ENCODE assay signal across 1 cellular context in the genomic region with DNA sequence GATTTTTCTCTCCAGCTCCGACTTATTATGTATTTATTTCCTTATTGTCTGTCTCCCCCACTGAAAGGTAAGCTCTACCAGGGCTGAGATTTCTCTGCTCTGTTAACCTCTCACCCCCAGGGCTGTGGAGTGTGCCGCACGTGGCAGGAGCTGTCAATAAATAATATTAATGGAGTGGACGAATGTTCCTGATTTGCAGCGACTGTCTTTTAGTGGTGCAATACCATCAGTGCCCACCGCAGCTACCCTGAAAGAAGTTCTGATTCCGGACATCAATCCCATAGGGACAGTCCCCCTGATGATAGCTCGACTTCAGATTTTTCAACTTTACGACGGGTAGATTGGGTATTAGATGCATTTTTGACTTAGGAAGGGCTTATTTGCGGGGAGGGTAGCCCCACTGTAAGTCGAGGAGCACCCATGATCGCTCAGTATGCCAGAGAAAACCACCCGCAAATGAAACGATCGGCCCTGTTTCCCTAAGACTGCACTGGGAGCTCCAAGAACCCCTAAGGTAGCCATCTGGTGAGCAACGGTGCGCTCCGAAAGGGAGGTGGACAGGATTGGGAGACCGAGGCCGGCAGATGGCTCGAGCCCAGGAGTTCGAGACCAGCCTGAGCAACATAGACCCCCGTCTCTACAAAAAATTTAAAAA.
TF ChIP-seq lines count a peak whose summit lies in the region.

No MANE protein-coding gene starts in this region.

TF ChIP-seq in WTC11, 78 proteins besides CTCF, POLR2A, EP300 and RAD21 (continued from another document):
- TF ChIP-seq, protein P1, sequence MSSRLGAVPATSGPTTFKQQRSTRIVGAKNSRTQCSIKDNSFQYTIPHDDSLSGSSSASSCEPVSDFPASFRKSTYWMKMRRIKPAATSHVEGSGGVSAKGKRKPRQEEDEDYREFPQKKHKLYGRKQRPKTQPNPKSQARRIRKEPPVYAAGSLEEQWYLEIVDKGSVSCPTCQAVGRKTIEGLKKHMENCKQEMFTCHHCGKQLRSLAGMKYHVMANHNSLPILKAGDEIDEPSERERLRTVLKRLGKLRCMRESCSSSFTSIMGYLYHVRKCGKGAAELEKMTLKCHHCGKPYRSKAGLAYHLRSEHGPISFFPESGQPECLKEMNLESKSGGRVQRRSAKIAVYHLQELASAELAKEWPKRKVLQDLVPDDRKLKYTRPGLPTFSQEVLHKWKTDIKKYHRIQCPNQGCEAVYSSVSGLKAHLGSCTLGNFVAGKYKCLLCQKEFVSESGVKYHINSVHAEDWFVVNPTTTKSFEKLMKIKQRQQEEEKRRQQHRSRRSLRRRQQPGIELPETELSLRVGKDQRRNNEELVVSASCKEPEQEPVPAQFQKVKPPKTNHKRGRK (CRISPR knock-in tag; IDR thresholded peaks at IDR 0.05; ENCODE audit: borderline replicate concordance), result no peak
- TF ChIP-seq TP53 (CRISPR knock-in tag; IDR thresholded peaks at IDR 0.05), result 0 out of 2 replicates have a peak, but pooled peaks have one; percentile 18
